In the genomic region with DNA sequence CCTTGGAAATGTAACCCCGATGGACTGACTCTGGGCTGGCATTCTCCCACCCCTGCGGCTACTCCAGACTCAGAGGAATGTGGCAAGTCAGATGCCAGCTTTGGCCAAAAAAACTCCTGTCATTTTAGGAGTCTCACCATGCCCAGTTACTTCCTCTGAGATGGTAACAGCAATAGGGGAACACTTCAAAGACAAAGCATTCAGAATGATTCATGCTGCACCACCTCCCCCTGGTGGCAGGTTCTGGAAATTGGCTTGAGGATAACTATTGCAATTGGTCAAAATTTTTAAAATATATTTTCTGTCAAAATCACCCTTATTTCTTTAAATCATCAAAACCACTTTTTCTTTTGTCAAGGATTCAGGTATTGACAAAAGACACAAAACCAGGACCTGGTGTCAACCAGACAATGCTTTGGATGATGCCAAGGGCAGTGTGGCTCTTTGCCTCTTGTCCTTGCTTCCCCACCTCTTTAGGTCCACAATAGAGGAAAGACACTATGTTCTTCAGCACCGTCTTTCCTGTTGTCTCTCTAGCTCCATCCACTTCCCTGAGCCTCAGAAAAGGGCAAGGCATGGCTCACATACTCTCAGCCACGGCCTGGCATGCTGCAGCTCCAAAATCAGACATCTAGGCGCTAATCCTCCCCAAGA, we compare ENCODE assay signal across 8 cellular contexts. TPM values are rescaled to one million over a fixed set of nuclear protein-coding genes. Genes with fewer than 3 reads are reported as not detected.
DNase-seq lines count a peak whose midpoint lies in the region; ATAC-seq lines count a peak whose summit lies in the region.

No MANE protein-coding gene starts in this region.

- peak; percentile 77 for DNase-seq in AG08395 (ENCODE audit: low spot score)
- peak; percentile 25 for DNase-seq in GOT3 (lab: John Stamatoyannopoulos, UW)
- peak; percentile 64 for DNase-seq in NCI-H345 (lab: John Stamatoyannopoulos, UW)
- DNase-seq in activated CD4-positive, CD25-positive, alpha-beta regulatory T cell treated with anti-CD3 and anti-CD28 coated beads, Interleukin-2, amount 50 U/mL, for 72 hours, result peak; percentile 76
- peak; percentile 67 for DNase-seq in central memory CD4-positive, alpha-beta T cell
- peak in 1 of 2 donors; percentile 82 for DNase-seq in left colon
- DNase-seq in stimulated activated CD4-positive, alpha-beta T cell treated with anti-CD3 and anti-CD28 coated beads, Interleukin-4, amount 100 ng/mL, for 24 hours, result peak; percentile 82

- intact Hi-C loops in left colon (cut with DNase I, micrococcal nuclease), result loop anchor here in 1 of 2 donors (5.0 to 10.0 kb wide), 3 partner anchors 85 to 228 kb away; a partner anchor contains a TSS

- ATAC-seq in left colon (peak; percentile 75), HG03175 (IDR thresholded peaks at IDR 0.05; ENCODE audit: unreplicated experiment) (no peak)

RNA-seq across cellular contexts. Expression of a gene that starts 9.9 kb away (rescaled TPM):
- total RNA-seq in left colon, result 10 to 100 TPM in 1 of 2 donors, 1 to 10 TPM in 1; 7.9 to 10.2 TPM

RNA-seq across cellular contexts. Expression of a gene that starts 47.8 kb away (rescaled TPM):
- under 1 TPM; 0.52 to 0.78 TPM for total RNA-seq in left colon
